8 cellular contexts compared by ENCODE assay signal in genomic region chr1:89804646-89805237, GRCh38. TPM values are rescaled to one million over a fixed set of nuclear protein-coding genes. Genes with fewer than 3 reads are reported as not detected.
A peak's percentile ranks its signal among the peaks of the same experiment; 100 is the strongest.
DNase-seq lines count a peak whose midpoint lies in the region; ATAC-seq, FAIRE-seq and TF ChIP-seq lines count a peak whose summit lies in the region.

No MANE protein-coding gene starts in this region.

- DNase-seq in A549 (ENCODE audit: low read depth in 1 of 2, low spot score in 1 of 2) (peak; percentile 61 to 84), NCI-H2227 treated with DMSO at 0.1 percent for 48 hours (lab: John Stamatoyannopoulos, UW) (peak; percentile 82), WERI-Rb-1 (peak; percentile 83), breast epithelium (ENCODE audit: low spot score in 2 of 2) (peak; percentile 81 to 82), islet precursor cell (peak; percentile 91)
- peak; percentile 75 to 86 for DNase-seq in stimulated activated CD4-positive, alpha-beta T cell treated with anti-CD3 and anti-CD28 coated beads, Interleukin-1b, Interleukin-23, amount 100 ng/mL, for 4 hours (ENCODE audit: low read depth in 2 of 2)

- H3K36me3 ChIP-seq in WERI-Rb-1 (no peaks in the 10 kb centered on the region), breast epithelium (no peaks in the 10 kb centered on the region)

- peak; percentile 88 to 95 for TF ChIP-seq RAD21 in A549 (conservative IDR thresholded peaks at IDR 0.05 in 1 of 2, IDR thresholded peaks at IDR 0.05 in 1 of 2)

- H3K27me3 ChIP-seq in WERI-Rb-1 (ENCODE audit: insufficient read depth, low read depth, severe bottlenecking) (no peaks in the 10 kb centered on the region), breast epithelium (no peaks in the 10 kb centered on the region)

- FAIRE-seq in A549 (lab: Jason Lieb, UNC) = peak; percentile 59

- POLR2A ChIA-PET in A549 (lab: Yijun Ruan, JAX) = no interaction called here

- no peak for TF ChIP-seq POLR2A in A549 (IDR thresholded peaks at IDR 0.05; ENCODE audit: low read length)
- no peak for TF ChIP-seq POLR2A in breast epithelium (IDR thresholded peaks at IDR 0.05)

- WGBS in A549 (ENCODE audit: missing lambda C conversion rate) = under 1% methylated on average over 4 of the region's 4 CpGs

- no peak overlapping the region for H3K4me2 ChIP-seq in A549

- H3K4me3 ChIP-seq in A549 (no peak overlapping the region), WERI-Rb-1 (ENCODE audit: low read depth, low read length) (no peak overlapping the region), breast epithelium (no peak overlapping the region)

- no peak for TF ChIP-seq EP300 in A549 (IDR thresholded peaks at IDR 0.05)

- ATAC-seq in A549 = peak; percentile 84 to 92; a peak in 5 of 6 replicates
- peak; percentile 63 for ATAC-seq in GM18508 (IDR thresholded peaks at IDR 0.05; ENCODE audit: insufficient read depth, unreplicated experiment)
- peak; percentile 65 for ATAC-seq in HG03064 (IDR thresholded peaks at IDR 0.05; ENCODE audit: low read depth, unreplicated experiment)

- intact Hi-C loops in breast epithelium (cut with DNase I; ENCODE audit: low total_unique reads) = loop anchor here (5.0 kb wide), 1 partner anchor 188 kb away; no protein-coding TSS in a partner anchor

- H3K27ac ChIP-seq in A549 (peak overlapping the region in 1 of 2 experiments; percentile 45; a peak in 1 of 6 replicates), WERI-Rb-1 (no peak overlapping the region), breast epithelium (no peak overlapping the region)

- H3K9me3 ChIP-seq in A549 (no peaks in the 10 kb centered on the region), WERI-Rb-1 (ENCODE audit: severe bottlenecking) (no peaks in the 10 kb centered on the region), breast epithelium (no peaks in the 10 kb centered on the region)

- TF ChIP-seq CTCF in A549 (IDR thresholded peaks at IDR 0.05) = peak; percentile 89
- peak; percentile 83 for TF ChIP-seq CTCF in WERI-Rb-1 (IDR thresholded peaks at IDR 0.05; ENCODE audit: low read depth, low read length)
- TF ChIP-seq CTCF in breast epithelium (IDR thresholded peaks at IDR 0.05) = peak; percentile 36 to 92 (median 88)

- H3K4me1 ChIP-seq in A549 (peaks cover 33% of the 10 kb centered on the region), breast epithelium (no peaks in the 10 kb centered on the region)

- CTCF ChIA-PET in A549 (lab: Yijun Ruan, JAX) = interaction anchor here (0.6 to 7.4 kb wide), 32 partner anchors 8 to 228 kb away, joined by 3 to 89 read pairs (median 4); partner anchors contain the start of gene LRRC8D

TF ChIP-seq in A549, 52 proteins besides CTCF, POLR2A, EP300 and RAD21:
- no peak for TF ChIP-seq NPAS2 (CRISPR knock-in tag; IDR thresholded peaks at IDR 0.05; ENCODE audit: borderline replicate concordance)
- TF ChIP-seq SMC3 (IDR thresholded peaks at IDR 0.05) = peak; percentile 78
- no peak for TF ChIP-seq FOSL2 (IDR thresholded peaks at IDR 0.05)
- peak; percentile 82 for TF ChIP-seq FOSL2 (CRISPR knock-in tag; IDR thresholded peaks at IDR 0.05)
- no peak for TF ChIP-seq HEYL (CRISPR knock-in tag; IDR thresholded peaks at IDR 0.05)
- TF ChIP-seq EHMT2 (IDR thresholded peaks at IDR 0.05; ENCODE audit: low read depth) = no peak

RNA-seq across cellular contexts. Expression of gene LRRC8D, which starts 16.1 kb away (rescaled TPM):
- polyA plus RNA-seq in A549 (2011; rRNA removed) (76.7 and 77.4 TPM in 2 replicates), A549 (2017; fragmentation: RNase III; extraction: RNeasy Plus Mini Kit Qiagen cat#74134 plus additional on column Dnase treatment) (41.8 to 49.7 TPM (median 47.0 TPM) in 3 replicates)
- polyA plus RNA-seq in A549 (2012; cell fraction: cytosol; rRNA removed) = 40.4 and 48.8 TPM in 2 replicates
- 32.9 and 46.0 TPM in 2 replicates for polyA plus RNA-seq in A549 (2012; cell fraction: nucleus; rRNA removed)
- 77.8 and 84.0 TPM in 2 replicates for polyA minus RNA-seq in A549 (2011; rRNA and poly(A)+ RNA removed)
- 10 to 100 TPM in 2 of 3 donors, 1 to 10 TPM in 1; 9.2 to 22.8 (median 11.7) TPM for total RNA-seq in breast epithelium
